In genomic region chr6:125748534-125749111, GRCh38 we compare ENCODE assay signal across 8 cellular contexts. TPM values are rescaled to one million over a fixed set of nuclear protein-coding genes. Genes with fewer than 3 reads are reported as not detected.
A peak's percentile ranks its signal among the peaks of the same experiment; 100 is the strongest.
DNase-seq lines count a peak whose midpoint lies in the region; ATAC-seq and TF ChIP-seq lines count a peak whose summit lies in the region.

No MANE protein-coding gene starts in this region.

- intact Hi-C loops in IMR-90 (cut with micrococcal nuclease): loop anchor here (5.0 kb wide), 1 partner anchor 386 kb away; no protein-coding TSS in a partner anchor
- intact Hi-C loops in sciatic nerve (cut with DNase I): no loop called here

- H2AK9ac ChIP-seq in IMR-90 (replicated peaks; ENCODE audit: low read depth, low read length, poor library complexity): no peak overlapping the region

- H3K4me1 Mint-ChIP-seq in activated CD8-positive, alpha-beta T cell treated with anti-CD3 and anti-CD28 coated beads, Interleukin-2, amount 10 ng/mL, durations not matched to agents 7 days and 5 days (ENCODE audit: low read depth): peaks cover 39% of the 10 kb centered on the region

- 2% methylated on average over 12 of the region's 25 CpGs; no CpG with 5 or more reads in 1 of the 2 experiments for WGBS in IMR-90 (ENCODE audit: extremely low coverage in 2 of 2, insufficient read length in 1 of 2), 2 experiments

- no peak overlapping the region for H3K18ac ChIP-seq in IMR-90 (ENCODE audit: low read depth, low read length)

- no peak for TF ChIP-seq POLR2A in IMR-90 (IDR thresholded peaks at IDR 0.05; ENCODE audit: low read depth, low read length)

- H3K4ac ChIP-seq in IMR-90 (ENCODE audit: low read depth, low read length): no peak overlapping the region

- no peak for TF ChIP-seq RAD21 in IMR-90 (IDR thresholded peaks at IDR 0.05; ENCODE audit: low read length)

- no peak overlapping the region for H2BK20ac ChIP-seq in IMR-90 (ENCODE audit: low read depth, low read length)

- H3K79me1 ChIP-seq in IMR-90 (ENCODE audit: low read depth in 1 of 2, low read length in 2 of 2): no peaks in the 10 kb centered on the region

- dilution Hi-C loops in IMR-90 (cut with HindIII; ENCODE audit: low sequenced_read_pairs, unreplicated experiment): no loop called here

- TF ChIP-seq CTCF in IMR-90 (conservative IDR thresholded peaks at IDR 0.05; ENCODE audit: low read depth, low read length) (no peak), foreskin fibroblast (IDR thresholded peaks at IDR 0.05; ENCODE audit: low read depth, low read length) (no peak)

- H3K27me3 Mint-ChIP-seq in activated CD8-positive, alpha-beta T cell treated with anti-CD3 and anti-CD28 coated beads, Interleukin-2, amount 10 ng/mL, durations not matched to agents 7 days and 5 days (ENCODE audit: low read depth): peaks cover 64% of the 10 kb centered on the region

- H3K4me3 Mint-ChIP-seq in activated CD8-positive, alpha-beta T cell treated with anti-CD3 and anti-CD28 coated beads, Interleukin-2, amount 10 ng/mL, durations not matched to agents 7 days and 5 days: peak overlapping the region; percentile 79

- H3K23ac ChIP-seq in IMR-90 (ENCODE audit: low read depth, low read length): no peak overlapping the region

- H3K4me2 ChIP-seq in IMR-90 (ENCODE audit: low read depth, low read length): peak overlapping the region; percentile 80

- DNase-seq in Caki2 (ENCODE audit: low read depth) (peak; percentile 61), IMR-90 (peak; percentile 10), foreskin fibroblast (peak in 1 of 2 donors; percentile 53), sciatic nerve (ENCODE audit: low spot score) (no peak), epidermal melanocyte (ENCODE audit: insufficient read length, low spot score) (no peak), NCI-H2227 treated with DMSO at 0.1 percent for 48 hours (lab: John Stamatoyannopoulos, UW) (no peak)
- DNase-seq in activated CD8-positive, alpha-beta T cell treated with anti-CD3 and anti-CD28 coated beads, Interleukin-2, amount 10 ng/mL, durations not matched to agents 7 days and 5 days: no peak

- no peaks in the 10 kb centered on the region for H3K36me3 ChIP-seq in IMR-90 (ENCODE audit: control insufficient read depth, insufficient read depth, low read length)

- H3K27ac ChIP-seq in IMR-90 (ENCODE audit: insufficient read depth, low read length): no peak overlapping the region

- H3K14ac ChIP-seq in IMR-90 (replicated peaks; ENCODE audit: low read depth, low read length): no peak overlapping the region

- H3K9me3 ChIP-seq in IMR-90 (ENCODE audit: control insufficient read depth, insufficient read depth, low read length): no peaks in the 10 kb centered on the region; the same call in 1 of the 2 replicates

- ATAC-seq in IMR-90 (ENCODE audit: low read depth) (no peak), sciatic nerve (peak; percentile 4), HG03378 (IDR thresholded peaks at IDR 0.05; ENCODE audit: unreplicated experiment) (no peak)
- ATAC-seq in activated CD8-positive, alpha-beta T cell treated with anti-CD3 and anti-CD28 coated beads, Interleukin-2, amount 10 ng/mL, durations not matched to agents 7 days and 5 days: no peak

- H2AFZ ChIP-seq in IMR-90 (replicated peaks; ENCODE audit: low read length, poor library complexity): peak overlapping the region; percentile 95

- no peak overlapping the region for H3K56ac ChIP-seq in IMR-90 (ENCODE audit: extremely low read depth, insufficient read depth, low read length)

- BruUV-seq in IMR-90 (replicated peaks; lab: Mats Ljungman, UMichigan): no TSS peak

- no peak overlapping the region for H4K5ac ChIP-seq in IMR-90 (ENCODE audit: low read depth, low read length)

- H3K4me3 ChIP-seq in IMR-90 (ENCODE audit: insufficient read depth, low read depth, low read length): peak overlapping the region; percentile 59
- H3K4me3 ChIP-seq in foreskin fibroblast (ENCODE audit: low read depth in 1 of 2, low read length in 2 of 2): peak overlapping the region; percentile 56 to 60

- H3K9ac ChIP-seq in IMR-90 (ENCODE audit: low read depth, low read length): no peak overlapping the region

- no peaks in the 10 kb centered on the region for H3K9me1 ChIP-seq in IMR-90 (ENCODE audit: insufficient read depth, low read length)

- POLR2A ChIA-PET in IMR-90 (lab: Charles Lee; ENCODE audit: unreplicated experiment): no interaction called here
- POLR2A ChIA-PET in activated CD8-positive, alpha-beta T cell treated with anti-CD3 and anti-CD28 coated beads, Interleukin-2, amount 10 ng/mL, durations not matched to agents 7 days and 5 days (lab: Charles Lee): no interaction called here

- H2AK5ac ChIP-seq in IMR-90 (ENCODE audit: low read depth, low read length): no peak overlapping the region

- no peak overlapping the region for H2BK120ac ChIP-seq in IMR-90 (ENCODE audit: low read depth, low read length)

- H4K91ac ChIP-seq in IMR-90 (ENCODE audit: insufficient read depth, low read depth, low read length): no peak overlapping the region

- peaks cover 10% of the 10 kb centered on the region for H3K4me1 ChIP-seq in IMR-90 (ENCODE audit: control insufficient read depth, insufficient read depth, low read length)

- H2BK5ac ChIP-seq in IMR-90 (ENCODE audit: low read depth, low read length, poor library complexity, severe bottlenecking): no peak overlapping the region

- no peaks in the 10 kb centered on the region for H3K9me3 Mint-ChIP-seq in activated CD8-positive, alpha-beta T cell treated with anti-CD3 and anti-CD28 coated beads, Interleukin-2, amount 10 ng/mL, durations not matched to agents 7 days and 5 days (ENCODE audit: insufficient read depth)

- in situ Hi-C loops in Caki2 (cut with HindIII; ENCODE audit: low pct_unique_long_range_greater_than_20kb, low sequenced_read_pairs) (no loop called here), IMR-90 (cut with MboI; ENCODE audit: low sequenced_read_pairs) (no loop called here)

- CTCF ChIA-PET in IMR-90 (lab: Yijun Ruan, JAX): no interaction called here
- CTCF ChIA-PET in activated CD8-positive, alpha-beta T cell treated with anti-CD3 and anti-CD28 coated beads, Interleukin-2, amount 10 ng/mL, durations not matched to agents 7 days and 5 days (lab: Charles Lee): interaction anchor here (1.0 to 1.2 kb wide), 2 partner anchors 9 to 208 kb away, joined by 3 read pairs; no protein-coding TSS in a partner anchor

- H3K27me3 ChIP-seq in IMR-90 (ENCODE audit: control insufficient read depth, insufficient read depth, low read length): peaks cover 66% of the 10 kb centered on the region

- no peak overlapping the region for H3K27ac Mint-ChIP-seq in activated CD8-positive, alpha-beta T cell treated with anti-CD3 and anti-CD28 coated beads, Interleukin-2, amount 10 ng/mL, durations not matched to agents 7 days and 5 days

- peaks cover 3% of the 10 kb centered on the region for H3K36me3 Mint-ChIP-seq in activated CD8-positive, alpha-beta T cell treated with anti-CD3 and anti-CD28 coated beads, Interleukin-2, amount 10 ng/mL, durations not matched to agents 7 days and 5 days (ENCODE audit: low read depth)

- no peaks in the 10 kb centered on the region for H4K20me1 ChIP-seq in IMR-90 (ENCODE audit: insufficient read depth, low read length)

- H2BK15ac ChIP-seq in IMR-90 (ENCODE audit: low read depth, low read length): no peak overlapping the region

- H4K8ac ChIP-seq in IMR-90 (ENCODE audit: low read depth in 2 of 2, low read length in 2 of 2): no peak overlapping the region

TF ChIP-seq in IMR-90, 13 proteins besides CTCF, POLR2A, EP300 and RAD21 (continues in another document):
- no peak for TF ChIP-seq RFX5 (IDR thresholded peaks at IDR 0.05; ENCODE audit: low read depth, low read length)
- TF ChIP-seq BHLHE40 (IDR thresholded peaks at IDR 0.05; ENCODE audit: low read depth, low read length): no peak
- no peak for TF ChIP-seq MXI1 (IDR thresholded peaks at IDR 0.05; ENCODE audit: borderline replicate concordance, low read depth, low read length)
- no peak for TF ChIP-seq SMC3 (IDR thresholded peaks at IDR 0.05; ENCODE audit: low read depth, low read length)
- no peak for TF ChIP-seq RCOR1 (IDR thresholded peaks at IDR 0.05; ENCODE audit: insufficient replicate concordance, low read length)
- TF ChIP-seq CHD1 (IDR thresholded peaks at IDR 0.05; ENCODE audit: low read depth, low read length): no peak
- TF ChIP-seq USF2 (IDR thresholded peaks at IDR 0.05; ENCODE audit: low read depth, low read length): no peak
- no peak for TF ChIP-seq MAFK (IDR thresholded peaks at IDR 0.05; ENCODE audit: low read depth, low read length)
- no peak for TF ChIP-seq NFE2L2 (IDR thresholded peaks at IDR 0.05; ENCODE audit: low read depth, low read length)
- TF ChIP-seq MAZ (IDR thresholded peaks at IDR 0.05; ENCODE audit: borderline replicate concordance, low read depth, low read length): no peak
- TF ChIP-seq FOS (IDR thresholded peaks at IDR 0.05; ENCODE audit: low read depth, low read length): no peak
- TF ChIP-seq CEBPB (IDR thresholded peaks at IDR 0.05; ENCODE audit: low read depth, low read length): no peak

RNA-seq across cellular contexts. Expression of gene HEY2, which starts 0.8 kb away (rescaled TPM):
- total RNA-seq in Caki2 (2014; rRNA removed; shearing (Covaris generic); ENCODE audit: low replicate concordance): 3.2 TPM in 2 replicates
- total RNA-seq in IMR-90 (2012; rRNA removed) (not detected in 2 replicates), sciatic nerve (4.3 TPM)
- not detected in 2 replicates for polyA plus RNA-seq in IMR-90 (2012; rRNA removed)
- not detected in 2 replicates for polyA plus RNA-seq in IMR-90 (2012; cell fraction: cytosol; rRNA removed)
- polyA plus RNA-seq in IMR-90 (2012; cell fraction: nucleus; rRNA removed; ENCODE audit: low replicate concordance): 0.03 and 0.05 TPM in 2 replicates
- total RNA-seq in activated CD8-positive, alpha-beta T cell treated with anti-CD3 and anti-CD28 coated beads, Interleukin-2, amount 10 ng/mL, durations not matched to agents 7 days and 5 days: not detected

RNA-seq across cellular contexts. Expression of gene NCOA7, which starts 42.1 kb away (rescaled TPM):
- 25.9 and 36.1 TPM in 2 replicates for total RNA-seq in Caki2 (2014; rRNA removed; shearing (Covaris generic); ENCODE audit: low replicate concordance)
- total RNA-seq in IMR-90 (2012; rRNA removed): 12.9 and 17.2 TPM in 2 replicates
- 8.8 and 12.6 TPM in 2 replicates for polyA plus RNA-seq in IMR-90 (2012; rRNA removed)
- polyA plus RNA-seq in IMR-90 (2012; cell fraction: cytosol; rRNA removed): 6.8 and 9.2 TPM in 2 replicates
- 13.3 and 41.5 TPM in 2 replicates for polyA plus RNA-seq in IMR-90 (2012; cell fraction: nucleus; rRNA removed; ENCODE audit: low replicate concordance)
- 10 to 100 TPM; 27.8 to 31.7 TPM for total RNA-seq in activated CD8-positive, alpha-beta T cell treated with anti-CD3 and anti-CD28 coated beads, Interleukin-2, amount 10 ng/mL, durations not matched to agents 7 days and 5 days
- total RNA-seq in sciatic nerve: 69.0 TPM

Comparison
In these comparisons a context has a peak if more than half of its experiments do, and no peak if none do; other contexts are left out.
1. DNase-seq: peak in Caki2 (single experiment) and IMR-90 (single experiment); none in activated CD8-positive, alpha-beta T cell treated with anti-CD3 and anti-CD28 coated beads, Interleukin-2, amount 10 ng/mL, durations not matched to agents 7 days and 5 days (single experiment), sciatic nerve (single experiment), epidermal melanocyte (single experiment) and NCI-H2227 treated with DMSO at 0.1 percent for 48 hours (single experiment).